Comparison of ENCODE assay signal across 1 cellular context in the genomic region with DNA sequence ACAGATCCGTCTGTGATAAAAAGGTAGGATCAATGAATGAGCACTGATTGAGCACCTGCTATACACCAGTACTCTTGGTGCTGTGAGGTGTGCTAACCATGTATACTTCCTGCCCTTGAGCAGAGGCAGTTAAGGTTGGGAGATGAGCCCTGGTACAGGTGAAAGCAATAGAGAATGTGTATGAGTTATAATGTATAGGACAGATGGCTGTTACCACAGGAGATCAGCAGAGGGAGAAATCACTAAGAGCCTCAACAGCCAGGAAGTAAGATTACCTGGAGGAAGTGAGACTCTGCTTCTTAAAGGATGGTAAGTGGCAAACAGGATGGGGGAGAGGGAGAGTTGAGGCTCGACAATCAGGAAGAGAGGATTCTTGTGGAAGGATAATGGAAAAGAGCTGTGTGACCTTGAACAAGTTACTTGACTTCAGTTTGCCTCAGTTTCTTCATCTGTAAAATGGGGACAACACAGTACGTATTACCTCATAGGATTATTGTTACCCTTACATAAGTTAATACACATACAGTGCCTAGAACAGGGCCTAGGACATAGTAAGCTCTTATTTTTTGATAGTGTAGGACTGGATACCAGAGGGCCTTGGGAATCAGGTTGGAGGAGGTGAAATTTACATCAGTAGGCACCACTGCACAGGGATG.
A peak's percentile ranks its signal among the peaks of the same experiment; 100 is the strongest.
TF ChIP-seq lines count a peak whose summit lies in the region.

No MANE protein-coding gene starts in this region.

TF ChIP-seq in HepG2, 621 proteins besides CTCF, POLR2A, EP300 and RAD21:
- no peak for TF ChIP-seq TMF1 (CRISPR knock-in tag; IDR thresholded peaks at IDR 0.05; ENCODE audit: low read depth)
- TF ChIP-seq ZNF629 (CRISPR knock-in tag; conservative IDR thresholded peaks at IDR 0.05), result peak; percentile 40; the same call in 1 of the 2 replicates
TF ChIP-seq in HepG2: peak in this region for 1.
